In genomic region chr22:45575607-45576272, GRCh38 we compare ENCODE assay signal across 17 cellular contexts.
"Had no signal": no experiment of that assay in that cellular context is flagged by ENCODE, and none has a peak within 500 bp of the region (broad histone marks: within the 10 kb centered on the region; RNA-seq: fewer than 3 reads in every experiment).

No MANE protein-coding gene starts in this region.

- H3K4me3 ChIP-seq: esophagus squamous epithelium, left lung, skin epidermis had no signal

- DNase-seq: activated CD4-positive, alpha-beta T cell treated with anti-CD3 and anti-CD28 coated beads, Interleukin-2, amount 50 U/mL, for 4 hours; activated gamma-delta T cell; effector CD8-positive, alpha-beta T cell; esophagus squamous epithelium; hippocampal formation; islet precursor cell; left lung; nephron progenitor cell; occipital lobe; retina; stimulated activated CD4-positive, alpha-beta T cell treated with anti-CD3 and anti-CD28 coated beads, Interleukin-15, amount 100 ng/mL, for 24 hours; stimulated activated CD4-positive, alpha-beta T cell treated with anti-CD3 and anti-CD28 coated beads, Interleukin-4, amount 100 ng/mL, for 1 hour; stimulated activated naive CD8-positive, alpha-beta T cell treated with anti-CD3 and anti-CD28 coated beads, Interleukin-15, amount 100 ng/mL, for 72 hours; T-helper 2 cell; trophoblast cell had no signal

- FAIRE-seq: bronchial epithelial cell had no signal

- H3K36me3 ChIP-seq: left lung had no signal

- ATAC-seq: left lung; stimulated activated naive CD8-positive, alpha-beta T cell treated with anti-CD3 and anti-CD28 coated beads, Interleukin-15, amount 100 ng/mL, for 72 hours had no signal

- H3K27ac ChIP-seq: esophagus squamous epithelium, left lung, skin epidermis had no signal

- H3K4me1 ChIP-seq: left lung had no signal
